8 cellular contexts compared by ENCODE assay signal in the genomic region with DNA sequence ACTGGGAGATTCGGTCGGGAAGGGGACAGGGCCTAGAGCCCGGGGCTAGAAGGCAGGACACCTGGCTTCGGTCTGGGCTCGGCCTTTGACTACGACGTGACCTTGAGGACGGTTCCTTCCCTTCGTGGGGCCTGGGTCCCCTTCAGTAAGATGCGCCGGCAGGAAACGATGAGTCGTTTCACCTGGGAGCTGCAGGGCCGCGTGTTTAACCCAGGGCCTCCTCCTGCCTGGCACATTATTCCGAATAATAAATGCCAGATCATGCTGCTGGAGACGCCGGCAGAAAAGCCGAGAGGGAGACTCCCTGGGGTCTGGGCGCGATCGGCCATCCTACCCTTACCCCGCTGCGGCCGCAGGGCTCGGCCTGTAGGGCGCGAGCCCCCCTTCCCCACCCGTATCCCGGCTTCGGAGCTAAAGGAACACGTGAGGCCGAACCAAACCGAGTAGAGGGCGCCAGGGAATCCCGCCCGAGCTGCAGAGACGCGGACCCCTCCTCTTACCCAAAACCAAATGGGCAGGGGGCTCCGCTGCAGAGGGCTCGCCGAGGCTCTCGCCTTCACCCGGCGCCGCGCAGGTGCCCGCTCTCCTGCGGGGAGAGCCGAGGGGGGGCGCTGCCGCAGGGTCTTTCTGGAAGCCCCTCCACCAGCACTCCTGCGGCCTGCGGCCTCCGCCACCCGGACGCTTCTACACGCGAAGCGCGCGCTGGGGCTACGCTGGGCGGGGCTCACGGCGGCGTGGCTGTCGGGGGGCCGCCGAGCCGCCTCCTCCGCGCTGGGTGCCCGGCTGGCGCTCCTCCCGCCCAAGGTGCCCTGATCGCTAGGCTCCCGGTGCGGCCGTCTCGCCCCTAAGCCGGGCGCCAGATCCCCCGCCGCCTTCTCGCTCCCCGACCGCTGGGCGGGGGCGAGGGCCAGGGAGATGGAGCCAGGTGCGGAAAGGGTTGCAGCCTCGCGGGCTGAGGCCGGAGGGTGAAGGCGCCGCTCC. TPM values are rescaled to one million over a fixed set of nuclear protein-coding genes. Genes with fewer than 3 reads are reported as not detected.
DNase-seq lines count a peak whose midpoint lies in the region; ATAC-seq and TF ChIP-seq lines count a peak whose summit lies in the region.

BDH1 (minus strand) TSS at position 688 of the 981 bp plus-strand sequence. CDS start 9,525 bp downstream, outside the sequence.

- TF ChIP-seq CTCF in left lung (IDR thresholded peaks at IDR 0.05) = no peak

- peak; percentile 16 for ATAC-seq in HG02571 (IDR thresholded peaks at IDR 0.05; ENCODE audit: unreplicated experiment)
- peak; percentile 49 for ATAC-seq in left lung

- H3K4me3 ChIP-seq in GM08714 (ENCODE audit: low read length) (peak within 1 kb of the TSS; percentile 82), left lung (peak within 1 kb of the TSS; percentile 78 to 83)

- no peaks in the 10 kb centered on the region for H3K36me3 ChIP-seq in left lung

- intact Hi-C loops in left lung (cut with DNase I) = no loop called here

- DNase-seq in NCI-H146 (lab: John Stamatoyannopoulos, UW) = peak; percentile 87
- DNase-seq in activated CD4-positive, CD25-positive, alpha-beta regulatory T cell (lab: John Stamatoyannopoulos, UW) = peak; percentile 32 to 49 (median 39)
- DNase-seq in caudate nucleus (lab: John Stamatoyannopoulos, UW) = peak in 35 of 61 donors; percentile 15 to 84 (median 46)
- DNase-seq in left lung = peak; percentile 50 to 91
- DNase-seq in stimulated activated CD4-positive, alpha-beta T cell treated with anti-CD3 and anti-CD28 coated beads, Interleukin-4, amount 100 ng/mL, for 48 hours (ENCODE audit: low read depth in 2 of 2) = peak; percentile 62 to 72
- DNase-seq in foreskin melanocyte = no peak

- H3K27ac ChIP-seq in caudate nucleus (ENCODE audit: low read depth, low read length) (peak within 1 kb of the TSS; percentile 98), left lung (peak within 1 kb of the TSS; percentile 87 to 92)

- H3K4me1 ChIP-seq in left lung = peaks cover 4 to 20% of the 10 kb centered on the region in 2 donors

- no peaks in the 10 kb centered on the region for H3K9me3 ChIP-seq in left lung

- H3K27me3 ChIP-seq in left lung = peaks cover 0 to 40% of the 10 kb centered on the region in 2 donors

RNA-seq across cellular contexts. Expression of gene BDH1, which starts in this region (rescaled TPM):
- 10 to 100 TPM; 15.5 to 22.0 TPM for total RNA-seq in left lung
